ENCODE assay signal across 8 cellular contexts in genomic region chr1:211260161-211261107, GRCh38. TPM values are rescaled to one million over a fixed set of nuclear protein-coding genes. Genes with fewer than 3 reads are reported as not detected.
DNase-seq lines count a peak whose midpoint lies in the region; ATAC-seq and TF ChIP-seq lines count a peak whose summit lies in the region.

No MANE protein-coding gene starts in this region.

- H2AK5ac ChIP-seq in H9 (ENCODE audit: insufficient read length, low read length): no peak overlapping the region

- H3K27me3 ChIP-seq in H9 (ENCODE audit: insufficient read depth, low read length) (no peaks in the 10 kb centered on the region), MM.1S (replicated peaks; ENCODE audit: insufficient read depth, low read length) (no peaks in the 10 kb centered on the region), thoracic aorta (replicated peaks; ENCODE audit: insufficient read depth) (no peaks in the 10 kb centered on the region)

- no peak for TF ChIP-seq CTCF in H9 (conservative IDR thresholded peaks at IDR 0.05)
- no peak; the same call in 1 of the 2 replicates for TF ChIP-seq CTCF in MM.1S (IDR thresholded peaks at IDR 0.05; ENCODE audit: low read length)
- TF ChIP-seq CTCF in glutamatergic neuron (IDR thresholded peaks at IDR 0.05; ENCODE audit: partially characterized antibody, unreplicated experiment): no peak
- no peak for TF ChIP-seq CTCF in osteocyte (IDR thresholded peaks at IDR 0.05)
- no peak for TF ChIP-seq CTCF in thoracic aorta (IDR thresholded peaks at IDR 0.05)

- H3K4me3 Mint-ChIP-seq in H9 (peak overlapping the region; percentile 86 to 89), glutamatergic neuron (ENCODE audit: unreplicated experiment) (peak overlapping the region; percentile 94), osteocyte (ENCODE audit: unreplicated experiment) (peak overlapping the region; percentile 81)

- H4K8ac ChIP-seq in H9 (replicated peaks; ENCODE audit: insufficient read length, low read depth, low read length): no peak overlapping the region

- H3K9me3 ChIP-seq in H9 (ENCODE audit: control insufficient read depth, low read depth, low read length) (no peaks in the 10 kb centered on the region), MM.1S (replicated peaks; ENCODE audit: insufficient read depth, low read length) (no peaks in the 10 kb centered on the region), thoracic aorta (no peaks in the 10 kb centered on the region)

- H3K9me2 ChIP-seq in MM.1S (replicated peaks; ENCODE audit: insufficient read depth, low read length): no peaks in the 10 kb centered on the region

- H3K36me3 ChIP-seq in MM.1S (replicated peaks; ENCODE audit: insufficient read depth, low read length): no peaks in the 10 kb centered on the region
- H3K36me3 ChIP-seq in thoracic aorta: peaks cover 2% of the 10 kb centered on the region

- H2BK15ac ChIP-seq in H9 (ENCODE audit: low read depth, low read length): no peak overlapping the region

- peaks cover 35% of the 10 kb centered on the region for H3F3A ChIP-seq in MM.1S (ENCODE audit: insufficient read depth, low read length)

- no peak overlapping the region for H2BK20ac ChIP-seq in H9 (ENCODE audit: low read depth, low read length, poor library complexity, severe bottlenecking)

- H3K36me3 Mint-ChIP-seq in H9 (ENCODE audit: insufficient read depth in 1 of 3, low read depth in 3 of 3) (peaks cover 3 to 19% (median 16%) of the 10 kb centered on the region in 3 experiments), glutamatergic neuron (ENCODE audit: unreplicated experiment) (no peaks in the 10 kb centered on the region), osteocyte (ENCODE audit: unreplicated experiment) (peaks cover 14% of the 10 kb centered on the region)
- peaks cover 6 to 15% of the 10 kb centered on the region in 2 donors for H3K36me3 Mint-ChIP-seq in activated naive CD4-positive, alpha-beta T cell treated with anti-CD3 and anti-CD28 coated beads, Interleukin-2, amount 50 U/mL, for 72 hours

- H3K9me3 Mint-ChIP-seq in H9 (no peaks in the 10 kb centered on the region), glutamatergic neuron (ENCODE audit: unreplicated experiment) (peaks cover 15% of the 10 kb centered on the region), osteocyte (ENCODE audit: unreplicated experiment) (no peaks in the 10 kb centered on the region)
- H3K9me3 Mint-ChIP-seq in activated naive CD4-positive, alpha-beta T cell treated with anti-CD3 and anti-CD28 coated beads, Interleukin-2, amount 50 U/mL, for 72 hours: no peaks in the 10 kb centered on the region

- H3K27ac ChIP-seq in H9 (ENCODE audit: insufficient read length, low read depth, low read length): no peak overlapping the region
- peak overlapping the region; percentile 78 for H3K27ac ChIP-seq in MM.1S (ENCODE audit: low read length)
- peak overlapping the region; percentile 63 to 76 for H3K27ac ChIP-seq in thoracic aorta

- H3K27ac Mint-ChIP-seq in H9 (peak overlapping the region; percentile 45 to 81 (median 72)), glutamatergic neuron (ENCODE audit: unreplicated experiment) (peak overlapping the region; percentile 91), osteocyte (ENCODE audit: unreplicated experiment) (peak overlapping the region; percentile 88)
- H3K27ac Mint-ChIP-seq in activated naive CD4-positive, alpha-beta T cell treated with anti-CD3 and anti-CD28 coated beads, Interleukin-2, amount 50 U/mL, for 72 hours: peak overlapping the region; percentile 72 to 93

- no peak overlapping the region for H4K5ac ChIP-seq in H9 (ENCODE audit: insufficient read length, low read depth, low read length)

- peak overlapping the region; percentile 55 for H3K9ac ChIP-seq in H9 (ENCODE audit: extremely low read depth, insufficient read length, low read length)
- peak overlapping the region; percentile 79 for H3K9ac ChIP-seq in MM.1S (ENCODE audit: low read length)

- H3K56ac ChIP-seq in H9 (ENCODE audit: insufficient read length, low read depth, low read length): no peak overlapping the region

- no peak overlapping the region for H4K91ac ChIP-seq in H9 (ENCODE audit: insufficient read length, low read depth, low read length)

- DNase-seq in GDM1 (lab: John Stamatoyannopoulos, UW) (peak; percentile 46), H9 (peak; percentile 85), MM.1S (peak; percentile 70), glutamatergic neuron (peak; percentile 87), osteocyte (ENCODE audit: extremely low spot score, unreplicated experiment) (peak; percentile 89), thoracic aorta (ENCODE audit: low spot score) (peak; percentile 41)
- DNase-seq in activated naive CD4-positive, alpha-beta T cell treated with anti-CD3 and anti-CD28 coated beads, Interleukin-2, amount 50 U/mL, for 72 hours (ENCODE audit: low spot score in 2 of 2): peak; percentile 69 to 76

- no peak overlapping the region for H2AFZ ChIP-seq in H9 (ENCODE audit: low read length)
- peak overlapping the region; percentile 40 for H2AFZ ChIP-seq in MM.1S (ENCODE audit: low read length)

- ATAC-seq in SK-N-SH treated with all-trans-retinoic acid at 6 μM for 48 hours: peak; percentile 72
- ATAC-seq in activated naive CD4-positive, alpha-beta T cell treated with anti-CD3 and anti-CD28 coated beads, Interleukin-2, amount 50 U/mL, for 72 hours: peak; percentile 49 to 58
- no peak for ATAC-seq in thoracic aorta (ENCODE audit: insufficient number of reproducible peaks, low FRiP score, low read depth)

- peak overlapping the region; percentile 76 for H3K4me2 ChIP-seq in H9 (ENCODE audit: insufficient read depth, insufficient read length, low read length)
- H3K4me2 ChIP-seq in MM.1S (ENCODE audit: low read depth, low read length): peak overlapping the region; percentile 84

- H3K14ac ChIP-seq in H9 (ENCODE audit: insufficient read depth, low read length): no peak overlapping the region

- H4K20me1 ChIP-seq in H9 (ENCODE audit: control insufficient read depth, insufficient read depth, insufficient read length) (no peaks in the 10 kb centered on the region), MM.1S (ENCODE audit: insufficient read depth, low read length) (no peaks in the 10 kb centered on the region)

- H3K4ac ChIP-seq in H9 (ENCODE audit: low read depth, low read length): no peak overlapping the region

- no peak overlapping the region for H3T11ph ChIP-seq in H9 (ENCODE audit: low read length)

- H2BK5ac ChIP-seq in H9 (ENCODE audit: insufficient read length, low read length): no peak overlapping the region

- peaks cover 22 to 23% of the 10 kb centered on the region in 2 experiments for H3K4me1 Mint-ChIP-seq in H9
- peaks cover 11% of the 10 kb centered on the region for H3K4me1 Mint-ChIP-seq in glutamatergic neuron (ENCODE audit: low read depth, unreplicated experiment)
- H3K4me1 Mint-ChIP-seq in osteocyte (ENCODE audit: unreplicated experiment): peaks cover 31% of the 10 kb centered on the region

- no peak overlapping the region for H2BK12ac ChIP-seq in H9 (ENCODE audit: insufficient read length, low read depth, low read length)

- H3K4me3 ChIP-seq in MM.1S (ENCODE audit: low read length) (peak overlapping the region; percentile 93), thoracic aorta (peak overlapping the region; percentile 94)

- no CpG with 5 or more reads among the region's 58 CpGs for WGBS in H9 (ENCODE audit: extremely low coverage, insufficient read length, low lambda C conversion rate)

- H3K18ac ChIP-seq in H9 (ENCODE audit: insufficient read length, low read depth, low read length): no peak overlapping the region

- no peaks in the 10 kb centered on the region for H3K79me1 ChIP-seq in H9 (ENCODE audit: insufficient read depth, low read depth, low read length, poor library complexity, severe bottlenecking)

- no peak overlapping the region for H2BK120ac ChIP-seq in H9 (ENCODE audit: low read depth, low read length, poor library complexity, severe bottlenecking)

- H3K23me2 ChIP-seq in H9 (ENCODE audit: insufficient read length, low read depth, low read length, poor library complexity, severe bottlenecking): peaks cover 21% of the 10 kb centered on the region

- H3K4me1 ChIP-seq in H9 (ENCODE audit: insufficient read depth, low read length) (peaks cover 4% of the 10 kb centered on the region; the same call in 1 of the 2 replicates), MM.1S (ENCODE audit: low read length) (peaks cover 10% of the 10 kb centered on the region), thoracic aorta (ENCODE audit: control insufficient read depth in 1 of 2, low read depth in 2 of 2) (peaks cover 16 to 33% of the 10 kb centered on the region in 2 donors)

- H3K79me2 ChIP-seq in H9 (ENCODE audit: insufficient read depth, low read length): no peaks in the 10 kb centered on the region
- peaks cover 56% of the 10 kb centered on the region for H3K79me2 ChIP-seq in MM.1S (ENCODE audit: low read length)

- H3K23ac ChIP-seq in H9 (ENCODE audit: insufficient read length, low read depth, low read length): no peak overlapping the region

- H3K27me3 Mint-ChIP-seq in H9 (ENCODE audit: low read depth) (no peaks in the 10 kb centered on the region), glutamatergic neuron (ENCODE audit: unreplicated experiment) (peaks cover 11% of the 10 kb centered on the region), osteocyte (ENCODE audit: unreplicated experiment) (no peaks in the 10 kb centered on the region)

TF ChIP-seq in SK-N-SH treated with all-trans-retinoic acid at 6 μM for 48 hours, 23 proteins besides CTCF, POLR2A, EP300 and RAD21 (continues in another document):
- TF ChIP-seq PPARA (CRISPR knock-in tag; IDR thresholded peaks at IDR 0.05; ENCODE audit: borderline replicate concordance) (no peak), ZNF565 (CRISPR knock-in tag; conservative IDR thresholded peaks at IDR 0.05; ENCODE audit: low read depth) (no peak), SNAI2 (CRISPR knock-in tag; IDR thresholded peaks at IDR 0.05) (no peak), GLIS3 (CRISPR knock-in tag; IDR thresholded peaks at IDR 0.05) (no peak), CREB5 (CRISPR knock-in tag; IDR thresholded peaks at IDR 0.05; ENCODE audit: low read depth) (no peak), ZNF70 (CRISPR knock-in tag; IDR thresholded peaks at IDR 0.05) (no peak)

RNA-seq across cellular contexts. Expression of gene RCOR3, which starts 1.3 kb away (rescaled TPM):
- total RNA-seq in H9 (2021) (37.2 and 37.6 TPM in 2 replicates), glutamatergic neuron (ENCODE audit: unreplicated experiment) (82.1 TPM), osteocyte (51.0 and 54.6 TPM in 2 replicates), thoracic aorta (10 to 100 TPM; 59.2 to 70.3 TPM)
- 10 to 100 TPM; 42.9 to 62.1 TPM for total RNA-seq in activated naive CD4-positive, alpha-beta T cell treated with anti-CD3 and anti-CD28 coated beads, Interleukin-2, amount 50 U/mL, for 72 hours
